ENCODE assay signal across 8 cellular contexts in the genomic region with DNA sequence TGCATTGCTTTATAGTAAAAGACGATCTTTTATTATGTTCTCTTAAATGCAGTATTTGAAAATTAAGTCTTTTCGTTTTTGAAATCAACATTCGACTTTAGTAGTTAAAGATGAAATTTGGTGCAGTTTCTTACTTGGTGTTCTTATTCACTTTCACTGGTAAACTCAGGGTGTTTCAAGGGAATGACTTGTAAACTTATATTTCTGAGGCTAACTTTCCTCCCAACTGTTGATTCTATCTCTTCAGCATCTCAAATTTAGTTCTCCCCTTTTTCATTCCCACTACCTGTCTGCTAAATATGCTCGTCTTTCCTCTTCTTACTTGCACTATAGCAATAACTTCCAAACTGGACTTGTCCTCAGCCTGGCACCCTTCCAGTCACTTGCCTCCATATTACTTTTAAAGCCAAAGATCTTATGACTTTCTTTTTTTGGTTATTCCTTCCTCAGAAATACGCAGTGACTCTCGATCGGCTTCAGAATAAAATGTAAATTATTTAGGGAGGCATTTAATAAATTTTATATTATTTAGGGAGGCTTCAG. TPM values are rescaled to one million over a fixed set of nuclear protein-coding genes. Genes with fewer than 3 reads are reported as not detected.
DNase-seq lines count a peak whose midpoint lies in the region; ATAC-seq, FAIRE-seq and TF ChIP-seq lines count a peak whose summit lies in the region.

No MANE protein-coding gene starts in this region.

- no peak overlapping the region for H4K91ac ChIP-seq in mesenchymal stem cell (ENCODE audit: low read length)

- no peak overlapping the region for H2BK15ac ChIP-seq in mesenchymal stem cell (ENCODE audit: low read depth, poor library complexity, severe bottlenecking)

- no peak overlapping the region for H3K14ac ChIP-seq in mesenchymal stem cell (ENCODE audit: low read length in 2 of 2)

- POLR2A ChIA-PET in A549 (lab: Yijun Ruan, JAX): interaction anchor here (0.5 to 1.7 kb wide), 6 partner anchors 8 to 162 kb away, joined by 3 to 8 read pairs (median 5); a partner anchor contains a TSS

- H3K9me3 ChIP-seq in A549: no peaks in the 10 kb centered on the region
- no peaks in the 10 kb centered on the region for H3K9me3 ChIP-seq in mesenchymal stem cell (ENCODE audit: control insufficient read depth, low read length)

- H3K79me1 ChIP-seq in mesenchymal stem cell (replicated peaks; ENCODE audit: low read length, poor library complexity, severe bottlenecking): peaks cover 12% of the 10 kb centered on the region

- in situ Hi-C loops in brain microvascular endothelial cell (cut with HindIII; ENCODE audit: low pct_ligation_motif_present, low sequenced_read_pairs): no loop called here

- no peak overlapping the region for H2AK5ac ChIP-seq in mesenchymal stem cell (ENCODE audit: low read length, severe bottlenecking)

- no peak overlapping the region for H4K8ac ChIP-seq in mesenchymal stem cell (ENCODE audit: low read length)

- H3K18ac ChIP-seq in mesenchymal stem cell (ENCODE audit: low read depth in 1 of 2, low read length in 2 of 2): no peak overlapping the region

- DNase-seq in A549 (ENCODE audit: low read depth in 1 of 2, low spot score in 1 of 2) (no peak), HT-29 (ENCODE audit: low spot score) (peak; percentile 69), brain microvascular endothelial cell (no peak), mesenchymal stem cell (no peak), SW480 (ENCODE audit: low spot score) (no peak), DMS153 treated with DMSO at 0.1 percent for 48 hours (lab: John Stamatoyannopoulos, UW; ENCODE audit: unreplicated experiment) (no peak), DMS153 (lab: John Stamatoyannopoulos, UW) (no peak)

- H3K27me3 ChIP-seq in brain microvascular endothelial cell (replicated peaks) (no peaks in the 10 kb centered on the region), mesenchymal stem cell (ENCODE audit: control insufficient read depth in 1 of 2, insufficient read depth in 1 of 2, low read length in 2 of 2) (no peaks in the 10 kb centered on the region)

- WGBS in A549 (ENCODE audit: missing lambda C conversion rate): 49% methylated on average over 7 of the region's 7 CpGs
- 77% methylated on average over 7 of the region's 7 CpGs for WGBS in mesenchymal stem cell

- H3K27ac ChIP-seq in A549 (peak overlapping the region; percentile 90 to 92; a peak in 5 of 6 replicates), brain microvascular endothelial cell (peak overlapping the region; percentile 63), mesenchymal stem cell (ENCODE audit: low read length, poor library complexity, severe bottlenecking) (no peak overlapping the region)

- TF ChIP-seq CTCF in A549 (IDR thresholded peaks at IDR 0.05) (no peak), brain microvascular endothelial cell (IDR thresholded peaks at IDR 0.05; ENCODE audit: low read depth, low read length, missing control alignments) (no peak)

- H2BK120ac ChIP-seq in mesenchymal stem cell (ENCODE audit: low read depth, low read length): no peak overlapping the region

- H3K4ac ChIP-seq in mesenchymal stem cell (ENCODE audit: low read depth in 1 of 2, low read length in 2 of 2): no peak overlapping the region

- FAIRE-seq in A549 (lab: Jason Lieb, UNC): no peak

- TF ChIP-seq POLR2A in A549 (IDR thresholded peaks at IDR 0.05; ENCODE audit: low read length): no peak

- peak overlapping the region in 1 of 2 experiments; percentile 59 for H3K23ac ChIP-seq in mesenchymal stem cell (ENCODE audit: low read length in 2 of 2)

- peak overlapping the region; percentile 93 for H3K9ac ChIP-seq in mesenchymal stem cell (ENCODE audit: low read length)

- CTCF ChIA-PET in A549 (lab: Yijun Ruan, JAX): no interaction called here

- no peak for ATAC-seq in A549
- no peak for ATAC-seq in GM21723 (IDR thresholded peaks at IDR 0.05; ENCODE audit: unreplicated experiment)

- peaks cover 11% of the 10 kb centered on the region; the same call in 1 of the 3 replicates for H3K4me1 ChIP-seq in A549
- H3K4me1 ChIP-seq in mesenchymal stem cell (ENCODE audit: control insufficient read depth, insufficient read depth, low read depth, low read length): peaks cover 8% of the 10 kb centered on the region

- no peak for TF ChIP-seq EP300 in A549 (IDR thresholded peaks at IDR 0.05)

- H3K4me3 ChIP-seq in A549 (peak overlapping the region; percentile 85), brain microvascular endothelial cell (ENCODE audit: low read depth, low read length) (peak overlapping the region; percentile 91), mesenchymal stem cell (ENCODE audit: insufficient read depth in 1 of 2, low read depth in 1 of 2, low read length in 2 of 2) (peak overlapping the region; percentile 94 to 95)

- no peak overlapping the region for H2BK12ac ChIP-seq in mesenchymal stem cell (ENCODE audit: low read length in 2 of 2)

- TF ChIP-seq RAD21 in A549 (conservative IDR thresholded peaks at IDR 0.05 in 1 of 2, IDR thresholded peaks at IDR 0.05 in 1 of 2): no peak

- H3K36me3 ChIP-seq in brain microvascular endothelial cell (replicated peaks) (no peaks in the 10 kb centered on the region), mesenchymal stem cell (ENCODE audit: control insufficient read depth in 1 of 2, insufficient read depth in 2 of 2, low read depth in 1 of 2, low read length in 2 of 2) (peaks cover 12% of the 10 kb centered on the region in 2 experiments)

- H3K4me2 ChIP-seq in A549 (peak overlapping the region; percentile 85), mesenchymal stem cell (ENCODE audit: low read length, poor library complexity, severe bottlenecking) (peak overlapping the region; percentile 85)

- H2AFZ ChIP-seq in mesenchymal stem cell (ENCODE audit: low read depth, low read length): no peak overlapping the region

- no peak overlapping the region for H2BK5ac ChIP-seq in mesenchymal stem cell (ENCODE audit: low read depth, low read length, poor library complexity, severe bottlenecking)

TF ChIP-seq in A549, 52 proteins besides CTCF, POLR2A, EP300 and RAD21 (continues in another document):
- TF ChIP-seq CHD2 (IDR thresholded peaks at IDR 0.05; ENCODE audit: low read length, partially characterized antibody) (no peak), HEYL (CRISPR knock-in tag; IDR thresholded peaks at IDR 0.05) (no peak), HOXB13 (CRISPR knock-in tag; IDR thresholded peaks at IDR 0.05; ENCODE audit: low read depth) (no peak), ZNF302 (CRISPR knock-in tag; IDR thresholded peaks at IDR 0.05) (no peak), KDM1A (IDR thresholded peaks at IDR 0.05; ENCODE audit: low read depth) (no peak), CEBPB (IDR thresholded peaks at IDR 0.05) (no peak), PHF8 (IDR thresholded peaks at IDR 0.05; ENCODE audit: borderline replicate concordance, low read depth) (no peak), EHMT2 (IDR thresholded peaks at IDR 0.05; ENCODE audit: low read depth) (no peak), EHF (CRISPR knock-in tag; IDR thresholded peaks at IDR 0.05) (no peak), NPAS2 (CRISPR knock-in tag; IDR thresholded peaks at IDR 0.05; ENCODE audit: borderline replicate concordance) (no peak), FOXS1 (CRISPR knock-in tag; IDR thresholded peaks at IDR 0.05) (no peak)
- TF ChIP-seq, protein P1, sequence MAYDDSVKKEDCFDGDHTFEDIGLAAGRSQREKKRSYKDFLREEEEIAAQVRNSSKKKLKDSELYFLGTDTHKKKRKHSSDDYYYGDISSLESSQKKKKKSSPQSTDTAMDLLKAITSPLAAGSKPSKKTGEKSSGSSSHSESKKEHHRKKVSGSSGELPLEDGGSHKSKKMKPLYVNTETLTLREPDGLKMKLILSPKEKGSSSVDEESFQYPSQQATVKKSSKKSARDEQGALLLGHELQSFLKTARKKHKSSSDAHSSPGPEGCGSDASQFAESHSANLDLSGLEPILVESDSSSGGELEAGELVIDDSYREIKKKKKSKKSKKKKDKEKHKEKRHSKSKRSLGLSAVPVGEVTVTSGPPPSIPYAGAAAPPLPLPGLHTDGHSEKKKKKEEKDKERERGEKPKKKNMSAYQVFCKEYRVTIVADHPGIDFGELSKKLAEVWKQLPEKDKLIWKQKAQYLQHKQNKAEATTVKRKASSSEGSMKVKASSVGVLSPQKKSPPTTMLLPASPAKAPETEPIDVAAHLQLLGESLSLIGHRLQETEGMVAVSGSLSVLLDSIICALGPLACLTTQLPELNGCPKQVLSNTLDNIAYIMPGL (CRISPR knock-in tag; IDR thresholded peaks at IDR 0.05; ENCODE audit: borderline replicate concordance): no peak
- TF ChIP-seq, protein P2, sequence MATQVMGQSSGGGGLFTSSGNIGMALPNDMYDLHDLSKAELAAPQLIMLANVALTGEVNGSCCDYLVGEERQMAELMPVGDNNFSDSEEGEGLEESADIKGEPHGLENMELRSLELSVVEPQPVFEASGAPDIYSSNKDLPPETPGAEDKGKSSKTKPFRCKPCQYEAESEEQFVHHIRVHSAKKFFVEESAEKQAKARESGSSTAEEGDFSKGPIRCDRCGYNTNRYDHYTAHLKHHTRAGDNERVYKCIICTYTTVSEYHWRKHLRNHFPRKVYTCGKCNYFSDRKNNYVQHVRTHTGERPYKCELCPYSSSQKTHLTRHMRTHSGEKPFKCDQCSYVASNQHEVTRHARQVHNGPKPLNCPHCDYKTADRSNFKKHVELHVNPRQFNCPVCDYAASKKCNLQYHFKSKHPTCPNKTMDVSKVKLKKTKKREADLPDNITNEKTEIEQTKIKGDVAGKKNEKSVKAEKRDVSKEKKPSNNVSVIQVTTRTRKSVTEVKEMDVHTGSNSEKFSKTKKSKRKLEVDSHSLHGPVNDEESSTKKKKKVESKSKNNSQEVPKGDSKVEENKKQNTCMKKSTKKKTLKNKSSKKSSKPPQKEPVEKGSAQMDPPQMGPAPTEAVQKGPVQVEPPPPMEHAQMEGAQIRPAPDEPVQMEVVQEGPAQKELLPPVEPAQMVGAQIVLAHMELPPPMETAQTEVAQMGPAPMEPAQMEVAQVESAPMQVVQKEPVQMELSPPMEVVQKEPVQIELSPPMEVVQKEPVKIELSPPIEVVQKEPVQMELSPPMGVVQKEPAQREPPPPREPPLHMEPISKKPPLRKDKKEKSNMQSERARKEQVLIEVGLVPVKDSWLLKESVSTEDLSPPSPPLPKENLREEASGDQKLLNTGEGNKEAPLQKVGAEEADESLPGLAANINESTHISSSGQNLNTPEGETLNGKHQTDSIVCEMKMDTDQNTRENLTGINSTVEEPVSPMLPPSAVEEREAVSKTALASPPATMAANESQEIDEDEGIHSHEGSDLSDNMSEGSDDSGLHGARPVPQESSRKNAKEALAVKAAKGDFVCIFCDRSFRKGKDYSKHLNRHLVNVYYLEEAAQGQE (IDR thresholded peaks at IDR 0.05): no peak

RNA-seq across cellular contexts. Expression of a gene that starts 1.0 kb away (rescaled TPM):
- 14.7 and 15.1 TPM in 2 replicates for polyA plus RNA-seq in A549 (2011; rRNA removed)
- polyA plus RNA-seq in A549 (2012; cell fraction: cytosol; rRNA removed): 4.1 and 4.6 TPM in 2 replicates
- polyA plus RNA-seq in A549 (2012; cell fraction: nucleus; rRNA removed): 3.2 and 5.0 TPM in 2 replicates
- 9.2 to 9.7 TPM (median 9.6 TPM) in 3 replicates for polyA plus RNA-seq in A549 (2017; fragmentation: RNase III; extraction: RNeasy Plus Mini Kit Qiagen cat#74134 plus additional on column Dnase treatment)
- polyA minus RNA-seq in A549 (2011; rRNA and poly(A)+ RNA removed): 2.6 and 4.3 TPM in 2 replicates
- 30.5 and 30.8 TPM in 2 replicates for total RNA-seq in HT-29 (2014; rRNA removed; shearing (Covaris generic))
- 8.9 TPM for polyA plus RNA-seq in mesenchymal stem cell (2013, experiment 1 of 2)
- polyA plus RNA-seq in mesenchymal stem cell (2013, experiment 2 of 2): 9.4 TPM
